16 cellular contexts compared by ENCODE assay signal in genomic region chr1:83725735-83726360, GRCh38.
A peak's percentile ranks its signal among the peaks of the same experiment; 100 is the strongest.
DNase-seq lines count a peak whose midpoint lies in the region; ATAC-seq and TF ChIP-seq lines count a peak whose summit lies in the region.
"Had no signal": no experiment of that assay in that cellular context is flagged by ENCODE, and none has a peak within 500 bp of the region (broad histone marks: within the 10 kb centered on the region; RNA-seq: fewer than 3 reads in every experiment).

No MANE protein-coding gene starts in this region.

- no peak for ATAC-seq in DND-41 (ENCODE audit: insufficient read depth, low read depth)
- ATAC-seq in HG02870 (IDR thresholded peaks at IDR 0.05; ENCODE audit: unreplicated experiment) = no peak
- ATAC-seq: HepG2 had no signal

- H3K27me3 ChIP-seq in DND-41 (ENCODE audit: insufficient read depth, low read length, poor library complexity) (no peaks in the 10 kb centered on the region), OCI-LY1 (ENCODE audit: insufficient read depth, low read length) (no peaks in the 10 kb centered on the region), neuronal stem cell (ENCODE audit: control insufficient read depth in 3 of 3, insufficient read depth in 3 of 3, low read depth in 1 of 3, low read length in 3 of 3) (no peaks in the 10 kb centered on the region)
- H3K27me3 ChIP-seq: BE2C had no signal

- no peak overlapping the region for H2AK5ac ChIP-seq in neuronal stem cell (ENCODE audit: low read depth, low read length)

- peak overlapping the region; percentile 74 for H3K18ac ChIP-seq in neuronal stem cell (ENCODE audit: low read length)

- no peak overlapping the region for H3K14ac ChIP-seq in neuronal stem cell (ENCODE audit: low read length)

- no peak overlapping the region for H3K4ac ChIP-seq in neuronal stem cell (ENCODE audit: low read length)

- no peak overlapping the region for H4K91ac ChIP-seq in neuronal stem cell (ENCODE audit: low read depth, low read length, poor library complexity)

- no CpG with 5 or more reads among the region's 5 CpGs for WGBS in neuronal stem cell (ENCODE audit: extremely low coverage in 2 of 2, insufficient read length in 2 of 2, insufficient replicate concordance in 1 of 2), 2 donors

- no peak overlapping the region for H2BK120ac ChIP-seq in neuronal stem cell (ENCODE audit: low read depth, low read length)

- H2AFZ ChIP-seq in DND-41 (ENCODE audit: low read depth, low read length) = peak overlapping the region; percentile 29; the same call in 1 of the 2 replicates
- 0 out of 2 replicates have a peak overlapping the region, but pooled peaks have one; percentile 7 for H2AFZ ChIP-seq in OCI-LY1 (ENCODE audit: low read length)
- H2AFZ ChIP-seq in neuronal stem cell (ENCODE audit: low read length) = peak overlapping the region; percentile 45

- H4K20me1 ChIP-seq in DND-41 (ENCODE audit: insufficient read depth, low read length) (no peaks in the 10 kb centered on the region), OCI-LY1 (ENCODE audit: insufficient read depth, low read length) (no peaks in the 10 kb centered on the region)

- H3K4me2 ChIP-seq in DND-41 (ENCODE audit: insufficient read depth, low read length) (no peak overlapping the region), OCI-LY1 (ENCODE audit: low read length) (no peak overlapping the region), neuronal stem cell (ENCODE audit: insufficient read depth, low read length, poor library complexity, severe bottlenecking) (no peak overlapping the region)

- H2BK5ac ChIP-seq in neuronal stem cell (ENCODE audit: low read length) = no peak overlapping the region

- no peaks in the 10 kb centered on the region for H3K4me1 ChIP-seq in DND-41 (ENCODE audit: insufficient read depth, low read length)
- H3K4me1 ChIP-seq in OCI-LY1 (ENCODE audit: insufficient read depth, low read length, severe bottlenecking) = peaks cover 16% of the 10 kb centered on the region
- H3K4me1 ChIP-seq in neuronal stem cell (ENCODE audit: control insufficient read depth in 2 of 2, insufficient read depth in 1 of 2, low read depth in 1 of 2, low read length in 2 of 2) = peaks cover 3 to 9% of the 10 kb centered on the region in 2 donors
- H3K4me1 ChIP-seq: BE2C had no signal

- no peak overlapping the region for H3K4me3 ChIP-seq in DND-41 (ENCODE audit: low read depth in 1 of 2, low read length in 2 of 2)
- H3K4me3 ChIP-seq in OCI-LY1 (ENCODE audit: low read depth, low read length, poor library complexity, severe bottlenecking) = no peak overlapping the region
- H3K4me3 ChIP-seq in neuronal stem cell (ENCODE audit: low read length in 2 of 2) = no peak overlapping the region

- DNase-seq in DND-41 = no peak
- peak; percentile 41 for DNase-seq in foreskin melanocyte
- no peak for DNase-seq in neuronal stem cell (ENCODE audit: low spot score)
- no peak for DNase-seq in NCI-H526 (lab: John Stamatoyannopoulos, UW)
- DNase-seq in NCI-H1092 treated with DMSO at 0.1 percent for 48 hours (lab: John Stamatoyannopoulos, UW) = no peak
- DNase-seq: BE2C; CD4-positive, CD25-positive, alpha-beta regulatory T cell; H7; KBM-7; NCI-H1417 treated with DMSO at 0.1 percent for 48 hours; NCI-H187 treated with DMSO at 0.1 percent for 48 hours; NCI-H226; NCI-H524 had no signal

- H2BK12ac ChIP-seq in neuronal stem cell (ENCODE audit: low read length) = no peak overlapping the region

- H3K36me3 ChIP-seq in DND-41 (ENCODE audit: insufficient read depth, low read length) = no peaks in the 10 kb centered on the region
- no peaks in the 10 kb centered on the region for H3K36me3 ChIP-seq in OCI-LY1 (ENCODE audit: insufficient read depth, low read length)
- H3K36me3 ChIP-seq in neuronal stem cell (replicated peaks in 1 of 2; ENCODE audit: control insufficient read depth in 2 of 2, insufficient read depth in 2 of 2, low read length in 2 of 2) = no peaks in the 10 kb centered on the region
- H3K36me3 ChIP-seq: BE2C had no signal

- H2BK15ac ChIP-seq in neuronal stem cell (ENCODE audit: low read length) = no peak overlapping the region

- no peaks in the 10 kb centered on the region for H3K79me2 ChIP-seq in DND-41 (ENCODE audit: insufficient read depth, low read length)
- H3K79me2 ChIP-seq in OCI-LY1 (ENCODE audit: insufficient read depth, low read length) = no peaks in the 10 kb centered on the region

- no peaks in the 10 kb centered on the region for H3K79me1 ChIP-seq in neuronal stem cell (ENCODE audit: low read depth, low read length)

- no peak overlapping the region for H3K23ac ChIP-seq in neuronal stem cell (ENCODE audit: low read depth, low read length, poor library complexity)

- H3K9me2 ChIP-seq in OCI-LY1 (ENCODE audit: low read depth, low read length) = no peaks in the 10 kb centered on the region

- TF ChIP-seq CTCF in DND-41 (IDR thresholded peaks at IDR 0.05; ENCODE audit: borderline replicate concordance, extremely low read depth, low read length, poor library complexity, severe bottlenecking) = no peak
- no peak for TF ChIP-seq CTCF in OCI-LY1 (IDR thresholded peaks at IDR 0.05; ENCODE audit: low read length)

- no peak overlapping the region for H3K27ac ChIP-seq in DND-41 (ENCODE audit: low read length)
- H3K27ac ChIP-seq in OCI-LY1 (ENCODE audit: low read depth, low read length, poor library complexity, severe bottlenecking) = no peak overlapping the region
- H3K27ac ChIP-seq in neuronal stem cell (replicated peaks; ENCODE audit: low read length) = no peak overlapping the region

- H4K8ac ChIP-seq in neuronal stem cell (ENCODE audit: low read depth, low read length) = no peak overlapping the region

- H3F3A ChIP-seq in OCI-LY1 (ENCODE audit: insufficient read depth, low read length) = no peaks in the 10 kb centered on the region

- no peaks in the 10 kb centered on the region for H3K9me3 ChIP-seq in DND-41 (ENCODE audit: insufficient read depth, low read length, severe bottlenecking)
- no peaks in the 10 kb centered on the region for H3K9me3 ChIP-seq in OCI-LY1 (ENCODE audit: low read length)
- H3K9me3 ChIP-seq in neuronal stem cell (replicated peaks in 1 of 2; ENCODE audit: control insufficient read depth in 2 of 2, insufficient read depth in 1 of 2, low read depth in 1 of 2, low read length in 2 of 2) = no peaks in the 10 kb centered on the region
- H3K9me3 ChIP-seq: BE2C had no signal

- H3K9ac ChIP-seq in DND-41 (ENCODE audit: low read depth, low read length) (no peak overlapping the region), OCI-LY1 (ENCODE audit: low read length) (no peak overlapping the region), neuronal stem cell (ENCODE audit: low read depth, low read length, poor library complexity) (no peak overlapping the region)
